4 cellular contexts compared by ENCODE assay signal in genomic region chr14:105035616-105036015, GRCh38. TPM values are rescaled to one million over a fixed set of nuclear protein-coding genes. Genes with fewer than 3 reads are reported as not detected.
"Had no signal": no experiment of that assay in that cellular context is flagged by ENCODE, and none has a peak within 500 bp of the region (broad histone marks: within the 10 kb centered on the region; RNA-seq: fewer than 3 reads in every experiment).

No MANE protein-coding gene starts in this region.

RNA-seq across cellular contexts. Expression of gene GPR132, which starts 29.6 kb away (rescaled TPM):
- total RNA-seq: myocyte had no signal
- polyA plus RNA-seq: keratinocyte, mammary epithelial cell had no signal

RNA-seq across cellular contexts. Expression of gene AHNAK2, which starts 57.4 kb away (rescaled TPM):
- polyA plus RNA-seq: immature natural killer cell had no signal
